Comparison of ENCODE assay signal across 1 cellular context in the genomic region with DNA sequence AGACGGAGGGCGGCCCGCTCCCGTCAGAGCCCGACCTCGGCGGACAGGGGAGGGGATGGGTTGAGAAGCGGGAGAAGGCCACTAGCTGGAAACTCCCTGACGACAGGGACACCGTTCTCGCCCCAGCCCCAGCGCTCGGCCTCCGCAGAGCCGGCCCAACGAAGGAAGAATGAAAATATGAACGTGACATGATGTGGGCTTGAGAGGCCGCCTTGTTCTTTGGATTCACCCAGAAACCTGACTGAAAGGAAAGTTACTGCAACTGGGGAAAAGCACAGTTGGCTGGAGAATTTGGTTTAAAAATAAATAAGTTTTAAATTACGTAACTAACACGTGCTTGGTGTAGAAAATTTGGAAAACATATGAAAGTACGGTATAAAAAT.
TF ChIP-seq lines count a peak whose summit lies in the region.

No MANE protein-coding gene starts in this region.

TF ChIP-seq in HepG2, 621 proteins besides CTCF, POLR2A, EP300 and RAD21 (continued from another document and continues in another):
- TF ChIP-seq, protein P1, sequence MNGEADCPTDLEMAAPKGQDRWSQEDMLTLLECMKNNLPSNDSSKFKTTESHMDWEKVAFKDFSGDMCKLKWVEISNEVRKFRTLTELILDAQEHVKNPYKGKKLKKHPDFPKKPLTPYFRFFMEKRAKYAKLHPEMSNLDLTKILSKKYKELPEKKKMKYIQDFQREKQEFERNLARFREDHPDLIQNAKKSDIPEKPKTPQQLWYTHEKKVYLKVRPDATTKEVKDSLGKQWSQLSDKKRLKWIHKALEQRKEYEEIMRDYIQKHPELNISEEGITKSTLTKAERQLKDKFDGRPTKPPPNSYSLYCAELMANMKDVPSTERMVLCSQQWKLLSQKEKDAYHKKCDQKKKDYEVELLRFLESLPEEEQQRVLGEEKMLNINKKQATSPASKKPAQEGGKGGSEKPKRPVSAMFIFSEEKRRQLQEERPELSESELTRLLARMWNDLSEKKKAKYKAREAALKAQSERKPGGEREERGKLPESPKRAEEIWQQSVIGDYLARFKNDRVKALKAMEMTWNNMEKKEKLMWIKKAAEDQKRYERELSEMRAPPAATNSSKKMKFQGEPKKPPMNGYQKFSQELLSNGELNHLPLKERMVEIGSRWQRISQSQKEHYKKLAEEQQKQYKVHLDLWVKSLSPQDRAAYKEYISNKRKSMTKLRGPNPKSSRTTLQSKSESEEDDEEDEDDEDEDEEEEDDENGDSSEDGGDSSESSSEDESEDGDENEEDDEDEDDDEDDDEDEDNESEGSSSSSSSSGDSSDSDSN (CRISPR knock-in tag; IDR thresholded peaks at IDR 0.05), result peak; percentile 64; the same call in 1 of the 2 replicates
- TF ChIP-seq TRIM24 (CRISPR knock-in tag; IDR thresholded peaks at IDR 0.05) (no peak), ZNF660 (CRISPR knock-in tag; IDR thresholded peaks at IDR 0.05; ENCODE audit: borderline replicate concordance, low read depth) (no peak), EEA1 (CRISPR knock-in tag; IDR thresholded peaks at IDR 0.05; ENCODE audit: borderline replicate concordance) (no peak), SALL2 (CRISPR knock-in tag; IDR thresholded peaks at IDR 0.05) (no peak), JARID2 (CRISPR knock-in tag; IDR thresholded peaks at IDR 0.05; ENCODE audit: insufficient replicate concordance) (no peak), THAP11 (CRISPR knock-in tag; IDR thresholded peaks at IDR 0.05) (no peak), ZNF432 (CRISPR knock-in tag; IDR thresholded peaks at IDR 0.05; ENCODE audit: borderline replicate concordance) (no peak), ZNF549 (CRISPR knock-in tag; IDR thresholded peaks at IDR 0.05) (no peak), ZNF564 (CRISPR knock-in tag; IDR thresholded peaks at IDR 0.05) (0 out of 2 replicates have a peak, but pooled peaks have one; percentile 23), ZFY (CRISPR knock-in tag; IDR thresholded peaks at IDR 0.05) (no peak), MZF1 (CRISPR knock-in tag; IDR thresholded peaks at IDR 0.05; ENCODE audit: borderline replicate concordance) (no peak), ZNF263 (CRISPR knock-in tag; IDR thresholded peaks at IDR 0.05) (no peak), MYNN (CRISPR knock-in tag; IDR thresholded peaks at IDR 0.05; ENCODE audit: low read depth) (no peak), RCOR2 (CRISPR knock-in tag; IDR thresholded peaks at IDR 0.05) (no peak), ZNF3 (CRISPR knock-in tag; IDR thresholded peaks at IDR 0.05) (no peak), MTF2 (CRISPR knock-in tag; IDR thresholded peaks at IDR 0.05; ENCODE audit: borderline replicate concordance) (no peak), DR1 (CRISPR knock-in tag; IDR thresholded peaks at IDR 0.05) (no peak), KDM2A (CRISPR knock-in tag; IDR thresholded peaks at IDR 0.05; ENCODE audit: borderline replicate concordance, low read depth) (no peak), EHMT2 (IDR thresholded peaks at IDR 0.05; ENCODE audit: borderline replicate concordance, low read depth, low read length) (no peak), SALL1 (CRISPR knock-in tag; IDR thresholded peaks at IDR 0.05) (no peak), SRF (IDR thresholded peaks at IDR 0.05; ENCODE audit: low read depth, low read length) (no peak), ZNF496 (CRISPR knock-in tag; IDR thresholded peaks at IDR 0.05; ENCODE audit: insufficient replicate concordance) (no peak), NFE2L1 (CRISPR knock-in tag; IDR thresholded peaks at IDR 0.05; ENCODE audit: borderline replicate concordance) (no peak), PITX1 (CRISPR knock-in tag; IDR thresholded peaks at IDR 0.05) (no peak), ZSCAN31 (CRISPR knock-in tag; IDR thresholded peaks at IDR 0.05; ENCODE audit: low read depth) (0 out of 2 replicates have a peak, but pooled peaks have one; percentile 16), ZNF34 (CRISPR knock-in tag; IDR thresholded peaks at IDR 0.05; ENCODE audit: borderline replicate concordance) (no peak), ZBTB3 (CRISPR knock-in tag; IDR thresholded peaks at IDR 0.05; ENCODE audit: borderline replicate concordance, low read depth) (no peak), ZNF367 (CRISPR knock-in tag; IDR thresholded peaks at IDR 0.05; ENCODE audit: borderline replicate concordance) (no peak), ZNF17 (CRISPR knock-in tag; IDR thresholded peaks at IDR 0.05) (0 out of 2 replicates have a peak, but pooled peaks have one; percentile 0), ATM (IDR thresholded peaks at IDR 0.05; ENCODE audit: borderline replicate concordance) (no peak), SIN3A (IDR thresholded peaks at IDR 0.05; ENCODE audit: borderline replicate concordance, low read depth, low read length) (no peak), ZNF670 (CRISPR knock-in tag; IDR thresholded peaks at IDR 0.05; ENCODE audit: borderline replicate concordance) (no peak)
- TF ChIP-seq, protein P2, sequence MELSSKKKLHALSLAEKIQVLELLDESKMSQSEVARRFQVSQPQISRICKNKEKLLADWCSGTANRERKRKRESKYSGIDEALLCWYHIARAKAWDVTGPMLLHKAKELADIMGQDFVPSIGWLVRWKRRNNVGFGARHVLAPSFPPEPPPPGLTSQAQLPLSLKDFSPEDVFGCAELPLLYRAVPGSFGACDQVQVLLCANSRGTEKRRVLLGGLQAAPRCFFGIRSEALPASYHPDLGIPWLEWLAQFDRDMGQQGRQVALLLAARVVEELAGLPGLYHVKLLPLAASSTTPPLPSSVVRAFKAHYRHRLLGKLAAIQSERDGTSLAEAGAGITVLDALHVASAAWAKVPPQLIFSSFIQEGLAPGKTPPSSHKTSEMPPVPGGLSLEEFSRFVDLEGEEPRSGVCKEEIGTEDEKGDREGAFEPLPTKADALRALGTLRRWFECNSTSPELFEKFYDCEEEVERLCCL (CRISPR knock-in tag; IDR thresholded peaks at IDR 0.05; ENCODE audit: borderline replicate concordance), result no peak
- TF ChIP-seq, protein P3, sequence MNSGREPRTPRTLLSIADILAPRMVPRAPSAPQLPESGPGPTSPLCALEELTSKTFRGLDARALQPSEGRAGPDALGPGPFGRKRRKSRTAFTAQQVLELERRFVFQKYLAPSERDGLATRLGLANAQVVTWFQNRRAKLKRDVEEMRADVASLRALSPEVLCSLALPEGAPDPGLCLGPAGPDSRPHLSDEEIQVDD (CRISPR knock-in tag; IDR thresholded peaks at IDR 0.05; ENCODE audit: borderline replicate concordance), result 0 out of 2 replicates have a peak, but pooled peaks have one; percentile 2
- TF ChIP-seq, protein P4, sequence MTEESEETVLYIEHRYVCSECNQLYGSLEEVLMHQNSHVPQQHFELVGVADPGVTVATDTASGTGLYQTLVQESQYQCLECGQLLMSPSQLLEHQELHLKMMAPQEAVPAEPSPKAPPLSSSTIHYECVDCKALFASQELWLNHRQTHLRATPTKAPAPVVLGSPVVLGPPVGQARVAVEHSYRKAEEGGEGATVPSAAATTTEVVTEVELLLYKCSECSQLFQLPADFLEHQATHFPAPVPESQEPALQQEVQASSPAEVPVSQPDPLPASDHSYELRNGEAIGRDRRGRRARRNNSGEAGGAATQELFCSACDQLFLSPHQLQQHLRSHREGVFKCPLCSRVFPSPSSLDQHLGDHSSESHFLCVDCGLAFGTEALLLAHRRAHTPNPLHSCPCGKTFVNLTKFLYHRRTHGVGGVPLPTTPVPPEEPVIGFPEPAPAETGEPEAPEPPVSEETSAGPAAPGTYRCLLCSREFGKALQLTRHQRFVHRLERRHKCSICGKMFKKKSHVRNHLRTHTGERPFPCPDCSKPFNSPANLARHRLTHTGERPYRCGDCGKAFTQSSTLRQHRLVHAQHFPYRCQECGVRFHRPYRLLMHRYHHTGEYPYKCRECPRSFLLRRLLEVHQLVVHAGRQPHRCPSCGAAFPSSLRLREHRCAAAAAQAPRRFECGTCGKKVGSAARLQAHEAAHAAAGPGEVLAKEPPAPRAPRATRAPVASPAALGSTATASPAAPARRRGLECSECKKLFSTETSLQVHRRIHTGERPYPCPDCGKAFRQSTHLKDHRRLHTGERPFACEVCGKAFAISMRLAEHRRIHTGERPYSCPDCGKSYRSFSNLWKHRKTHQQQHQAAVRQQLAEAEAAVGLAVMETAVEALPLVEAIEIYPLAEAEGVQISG (CRISPR knock-in tag; IDR thresholded peaks at IDR 0.05), result no peak
- TF ChIP-seq, protein P5, sequence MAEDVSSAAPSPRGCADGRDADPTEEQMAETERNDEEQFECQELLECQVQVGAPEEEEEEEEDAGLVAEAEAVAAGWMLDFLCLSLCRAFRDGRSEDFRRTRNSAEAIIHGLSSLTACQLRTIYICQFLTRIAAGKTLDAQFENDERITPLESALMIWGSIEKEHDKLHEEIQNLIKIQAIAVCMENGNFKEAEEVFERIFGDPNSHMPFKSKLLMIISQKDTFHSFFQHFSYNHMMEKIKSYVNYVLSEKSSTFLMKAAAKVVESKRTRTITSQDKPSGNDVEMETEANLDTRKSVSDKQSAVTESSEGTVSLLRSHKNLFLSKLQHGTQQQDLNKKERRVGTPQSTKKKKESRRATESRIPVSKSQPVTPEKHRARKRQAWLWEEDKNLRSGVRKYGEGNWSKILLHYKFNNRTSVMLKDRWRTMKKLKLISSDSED (CRISPR knock-in tag; IDR thresholded peaks at IDR 0.05), result no peak
- TF ChIP-seq, protein P6, sequence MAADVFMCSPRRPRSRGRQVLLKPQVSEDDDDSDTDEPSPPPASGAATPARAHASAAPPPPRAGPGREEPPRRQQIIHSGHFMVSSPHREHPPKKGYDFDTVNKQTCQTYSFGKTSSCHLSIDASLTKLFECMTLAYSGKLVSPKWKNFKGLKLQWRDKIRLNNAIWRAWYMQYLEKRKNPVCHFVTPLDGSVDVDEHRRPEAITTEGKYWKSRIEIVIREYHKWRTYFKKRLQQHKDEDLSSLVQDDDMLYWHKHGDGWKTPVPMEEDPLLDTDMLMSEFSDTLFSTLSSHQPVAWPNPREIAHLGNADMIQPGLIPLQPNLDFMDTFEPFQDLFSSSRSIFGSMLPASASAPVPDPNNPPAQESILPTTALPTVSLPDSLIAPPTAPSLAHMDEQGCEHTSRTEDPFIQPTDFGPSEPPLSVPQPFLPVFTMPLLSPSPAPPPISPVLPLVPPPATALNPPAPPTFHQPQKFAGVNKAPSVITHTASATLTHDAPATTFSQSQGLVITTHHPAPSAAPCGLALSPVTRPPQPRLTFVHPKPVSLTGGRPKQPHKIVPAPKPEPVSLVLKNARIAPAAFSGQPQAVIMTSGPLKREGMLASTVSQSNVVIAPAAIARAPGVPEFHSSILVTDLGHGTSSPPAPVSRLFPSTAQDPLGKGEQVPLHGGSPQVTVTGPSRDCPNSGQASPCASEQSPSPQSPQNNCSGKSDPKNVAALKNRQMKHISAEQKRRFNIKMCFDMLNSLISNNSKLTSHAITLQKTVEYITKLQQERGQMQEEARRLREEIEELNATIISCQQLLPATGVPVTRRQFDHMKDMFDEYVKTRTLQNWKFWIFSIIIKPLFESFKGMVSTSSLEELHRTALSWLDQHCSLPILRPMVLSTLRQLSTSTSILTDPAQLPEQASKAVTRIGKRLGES (CRISPR knock-in tag; IDR thresholded peaks at IDR 0.05; ENCODE audit: borderline replicate concordance), result no peak
- TF ChIP-seq, protein P7, sequence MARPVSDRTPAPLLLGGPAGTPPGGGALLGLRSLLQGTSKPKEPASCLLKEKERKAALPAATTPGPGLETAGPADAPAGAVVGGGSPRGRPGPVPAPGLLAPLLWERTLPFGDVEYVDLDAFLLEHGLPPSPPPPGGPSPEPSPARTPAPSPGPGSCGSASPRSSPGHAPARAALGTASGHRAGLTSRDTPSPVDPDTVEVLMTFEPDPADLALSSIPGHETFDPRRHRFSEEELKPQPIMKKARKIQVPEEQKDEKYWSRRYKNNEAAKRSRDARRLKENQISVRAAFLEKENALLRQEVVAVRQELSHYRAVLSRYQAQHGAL (CRISPR knock-in tag; IDR thresholded peaks at IDR 0.05; ENCODE audit: not compliant biosample characterization), result no peak
- TF ChIP-seq, protein P8, sequence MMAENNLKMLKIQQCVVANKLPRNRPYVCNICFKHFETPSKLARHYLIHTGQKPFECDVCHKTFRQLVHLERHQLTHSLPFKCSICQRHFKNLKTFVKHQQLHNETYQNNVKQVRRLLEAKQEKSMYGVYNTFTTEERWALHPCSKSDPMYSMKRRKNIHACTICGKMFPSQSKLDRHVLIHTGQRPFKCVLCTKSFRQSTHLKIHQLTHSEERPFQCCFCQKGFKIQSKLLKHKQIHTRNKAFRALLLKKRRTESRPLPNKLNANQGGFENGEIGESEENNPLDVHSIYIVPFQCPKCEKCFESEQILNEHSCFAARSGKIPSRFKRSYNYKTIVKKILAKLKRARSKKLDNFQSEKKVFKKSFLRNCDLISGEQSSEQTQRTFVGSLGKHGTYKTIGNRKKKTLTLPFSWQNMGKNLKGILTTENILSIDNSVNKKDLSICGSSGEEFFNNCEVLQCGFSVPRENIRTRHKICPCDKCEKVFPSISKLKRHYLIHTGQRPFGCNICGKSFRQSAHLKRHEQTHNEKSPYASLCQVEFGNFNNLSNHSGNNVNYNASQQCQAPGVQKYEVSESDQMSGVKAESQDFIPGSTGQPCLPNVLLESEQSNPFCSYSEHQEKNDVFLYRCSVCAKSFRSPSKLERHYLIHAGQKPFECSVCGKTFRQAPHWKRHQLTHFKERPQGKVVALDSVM (CRISPR knock-in tag; IDR thresholded peaks at IDR 0.05), result no peak
- TF ChIP-seq, protein P9, sequence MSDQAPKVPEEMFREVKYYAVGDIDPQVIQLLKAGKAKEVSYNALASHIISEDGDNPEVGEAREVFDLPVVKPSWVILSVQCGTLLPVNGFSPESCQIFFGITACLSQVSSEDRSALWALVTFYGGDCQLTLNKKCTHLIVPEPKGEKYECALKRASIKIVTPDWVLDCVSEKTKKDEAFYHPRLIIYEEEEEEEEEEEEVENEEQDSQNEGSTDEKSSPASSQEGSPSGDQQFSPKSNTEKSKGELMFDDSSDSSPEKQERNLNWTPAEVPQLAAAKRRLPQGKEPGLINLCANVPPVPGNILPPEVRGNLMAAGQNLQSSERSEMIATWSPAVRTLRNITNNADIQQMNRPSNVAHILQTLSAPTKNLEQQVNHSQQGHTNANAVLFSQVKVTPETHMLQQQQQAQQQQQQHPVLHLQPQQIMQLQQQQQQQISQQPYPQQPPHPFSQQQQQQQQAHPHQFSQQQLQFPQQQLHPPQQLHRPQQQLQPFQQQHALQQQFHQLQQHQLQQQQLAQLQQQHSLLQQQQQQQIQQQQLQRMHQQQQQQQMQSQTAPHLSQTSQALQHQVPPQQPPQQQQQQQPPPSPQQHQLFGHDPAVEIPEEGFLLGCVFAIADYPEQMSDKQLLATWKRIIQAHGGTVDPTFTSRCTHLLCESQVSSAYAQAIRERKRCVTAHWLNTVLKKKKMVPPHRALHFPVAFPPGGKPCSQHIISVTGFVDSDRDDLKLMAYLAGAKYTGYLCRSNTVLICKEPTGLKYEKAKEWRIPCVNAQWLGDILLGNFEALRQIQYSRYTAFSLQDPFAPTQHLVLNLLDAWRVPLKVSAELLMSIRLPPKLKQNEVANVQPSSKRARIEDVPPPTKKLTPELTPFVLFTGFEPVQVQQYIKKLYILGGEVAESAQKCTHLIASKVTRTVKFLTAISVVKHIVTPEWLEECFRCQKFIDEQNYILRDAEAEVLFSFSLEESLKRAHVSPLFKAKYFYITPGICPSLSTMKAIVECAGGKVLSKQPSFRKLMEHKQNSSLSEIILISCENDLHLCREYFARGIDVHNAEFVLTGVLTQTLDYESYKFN (CRISPR knock-in tag; conservative IDR thresholded peaks at IDR 0.05), result no peak
- TF ChIP-seq, protein P10, sequence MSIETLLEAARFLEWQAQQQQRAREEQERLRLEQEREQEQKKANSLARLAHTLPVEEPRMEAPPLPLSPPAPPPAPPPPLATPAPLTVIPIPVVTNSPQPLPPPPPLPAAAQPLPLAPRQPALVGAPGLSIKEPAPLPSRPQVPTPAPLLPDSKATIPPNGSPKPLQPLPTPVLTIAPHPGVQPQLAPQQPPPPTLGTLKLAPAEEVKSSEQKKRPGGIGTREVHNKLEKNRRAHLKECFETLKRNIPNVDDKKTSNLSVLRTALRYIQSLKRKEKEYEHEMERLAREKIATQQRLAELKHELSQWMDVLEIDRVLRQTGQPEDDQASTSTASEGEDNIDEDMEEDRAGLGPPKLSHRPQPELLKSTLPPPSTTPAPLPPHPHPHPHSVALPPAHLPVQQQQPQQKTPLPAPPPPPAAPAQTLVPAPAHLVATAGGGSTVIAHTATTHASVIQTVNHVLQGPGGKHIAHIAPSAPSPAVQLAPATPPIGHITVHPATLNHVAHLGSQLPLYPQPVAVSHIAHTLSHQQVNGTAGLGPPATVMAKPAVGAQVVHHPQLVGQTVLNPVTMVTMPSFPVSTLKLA (IDR thresholded peaks at IDR 0.05), result no peak
